8 cellular contexts compared by ENCODE assay signal in the genomic region with DNA sequence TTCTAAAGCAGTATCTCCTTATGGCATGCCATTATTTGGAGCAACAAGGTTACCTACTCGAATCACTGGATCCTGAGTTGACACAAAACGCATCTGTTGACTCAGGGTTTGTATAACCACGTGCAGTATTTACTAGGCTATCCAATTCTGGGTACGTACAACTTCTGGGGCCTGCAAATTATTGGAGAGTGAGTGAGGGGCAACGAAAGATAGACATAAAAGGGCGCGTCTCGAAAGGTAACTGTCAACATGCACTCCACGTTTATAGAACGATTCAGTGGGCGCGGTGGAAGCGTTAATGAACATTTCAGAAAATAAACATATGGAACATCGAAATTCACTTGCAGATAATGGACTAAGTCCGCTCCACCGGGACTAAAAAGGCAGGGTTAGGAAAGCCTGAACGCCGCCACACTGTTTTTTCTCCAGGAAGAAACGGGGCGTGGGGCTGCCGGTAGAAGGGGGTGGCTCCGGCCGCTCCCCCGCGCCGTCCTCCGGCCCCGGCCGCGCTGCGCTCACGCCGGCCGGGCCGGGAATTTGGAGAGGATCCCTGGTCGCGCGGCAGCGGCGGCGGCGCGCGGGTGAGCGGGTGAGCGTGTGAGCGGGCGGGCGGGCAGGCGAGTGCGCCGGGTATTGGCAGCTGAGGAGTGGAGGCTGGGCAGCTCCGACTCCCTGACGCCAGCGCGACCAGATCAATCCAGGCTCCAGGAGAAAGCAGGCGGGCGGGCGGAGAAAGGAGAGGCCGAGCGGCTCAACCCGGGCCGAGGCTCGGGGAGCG. TPM values are rescaled to one million over a fixed set of nuclear protein-coding genes. Genes with fewer than 3 reads are reported as not detected.
A peak's percentile ranks its signal among the peaks of the same experiment; 100 is the strongest.
DNase-seq lines count a peak whose midpoint lies in the region; ATAC-seq and TF ChIP-seq lines count a peak whose summit lies in the region.

A gene (plus strand): TSS at position 690 of the 778 bp plus-strand sequence. CDS start 32,761 bp downstream, outside the sequence.

- H2AFZ ChIP-seq in parathyroid adenoma: peak within 1 kb of the TSS; percentile 83

- peak within 1 kb of the TSS; percentile 75 for H3K4me3 ChIP-seq in parathyroid adenoma (ENCODE audit: low read depth, low read length)
- H3K4me3 ChIP-seq in aorta (ENCODE audit: low read length in 2 of 2): peak within 1 kb of the TSS; percentile 70 to 86

- TF ChIP-seq CTCF in parathyroid adenoma (IDR thresholded peaks at IDR 0.05): no peak

- ATAC-seq in GM21390 (IDR thresholded peaks at IDR 0.05; ENCODE audit: unreplicated experiment) (peak; percentile 51), left cardiac atrium (peak; percentile 96 to 98), aorta (ENCODE audit: low FRiP score) (peak; percentile 93)

- peak; percentile 33 for DNase-seq in DMS114 treated with DMSO at 0.1 percent for 48 hours (lab: John Stamatoyannopoulos, UW; ENCODE audit: unreplicated experiment)
- peak in 63 of 76 experiments; percentile 3 to 79 (median 45) for DNase-seq in HUDEP-2 (lab: John Stamatoyannopoulos, UW; ENCODE audit: unreplicated experiment in 76 of 76)
- peak; percentile 84 for DNase-seq in RPMI7951 (ENCODE audit: low read depth)
- peak in 55 of 56 donors; percentile 28 to 87 (median 75) for DNase-seq in amygdala (lab: John Stamatoyannopoulos, UW)
- peak; percentile 88 for DNase-seq in left cardiac atrium
- DNase-seq in aorta: peak; percentile 89 to 94

- H3K9ac ChIP-seq in parathyroid adenoma: peak within 1 kb of the TSS; percentile 80

- H3K27me3 ChIP-seq in parathyroid adenoma (ENCODE audit: control insufficient read depth, insufficient read depth, low read length) (no peaks in the 10 kb centered on the region), aorta (ENCODE audit: control insufficient read depth in 1 of 2, insufficient read depth in 2 of 2, low read length in 1 of 2) (no peaks in the 10 kb centered on the region)

- no peaks in the 10 kb centered on the region for H3K36me3 ChIP-seq in parathyroid adenoma (ENCODE audit: control insufficient read depth, insufficient read depth, low read length)
- no peaks in the 10 kb centered on the region for H3K36me3 ChIP-seq in aorta (ENCODE audit: control insufficient read depth in 1 of 2, insufficient read depth in 2 of 2, low read length in 1 of 2)

- 0% methylated on average over 53 to 65 of the region's 65 CpGs for WGBS in aorta, 2 donors

- peaks cover 11% of the 10 kb centered on the region for H3K79me2 ChIP-seq in parathyroid adenoma

- H3K4me2 ChIP-seq in parathyroid adenoma (ENCODE audit: low read length): peak within 1 kb of the TSS; percentile 60

- H3K4me1 ChIP-seq in parathyroid adenoma (peaks cover 9% of the 10 kb centered on the region), aorta (ENCODE audit: control insufficient read depth in 1 of 2, insufficient read depth in 2 of 2, low read length in 2 of 2) (no peaks in the 10 kb centered on the region)

- H3K9me3 ChIP-seq in parathyroid adenoma (ENCODE audit: control insufficient read depth, low read length) (no peaks in the 10 kb centered on the region), aorta (ENCODE audit: control insufficient read depth, low read length) (no peaks in the 10 kb centered on the region)

- intact Hi-C loops in left cardiac atrium (cut with DNase I): loop anchor here in 1 of 2 donors (5.0 to 10.0 kb wide), 2 partner anchors 76 to 247 kb away; no protein-coding TSS in a partner anchor
- intact Hi-C loops in aorta (cut with DNase I): loop anchor here (5.0 to 10.0 kb wide), 5 partner anchors 71 to 387 kb away; a partner anchor contains a TSS

- H3K27ac ChIP-seq in parathyroid adenoma (peak within 1 kb of the TSS; percentile 85), aorta (ENCODE audit: low read depth in 1 of 2, low read length in 2 of 2) (peak within 1 kb of the TSS; percentile 40 to 74)

RNA-seq across cellular contexts. Expression of the gene that starts here (rescaled TPM):
- 10.9 and 11.4 TPM in 2 replicates for total RNA-seq in RPMI7951 (2014; rRNA removed; shearing (Covaris generic))
- 10 to 100 TPM in 1 of 2 donors, 1 to 10 TPM in 1; 9.8 to 10.6 TPM for total RNA-seq in left cardiac atrium
- 10 to 100 TPM; 18.1 to 40.0 TPM for total RNA-seq in aorta
- 1 to 10 TPM; 4.8 to 5.2 TPM for polyA plus RNA-seq in aorta

Comparison
In these comparisons a context has a peak if more than half of its experiments do, and no peak if none do; other contexts are left out.
1. Peak in every context shown above with its lines: DNase-seq, ATAC-seq, H3K4me3 ChIP-seq and H3K27ac ChIP-seq.
2. DNase-seq: peak in every context shown above with its lines; median percentile 92 in aorta; 88 in left cardiac atrium; 84 in RPMI7951; 75 in amygdala; 45 in HUDEP-2; 33 in DMS114 treated with DMSO at 0.1 percent for 48 hours.